Comparison of ENCODE assay signal across 1 cellular context in the genomic region with DNA sequence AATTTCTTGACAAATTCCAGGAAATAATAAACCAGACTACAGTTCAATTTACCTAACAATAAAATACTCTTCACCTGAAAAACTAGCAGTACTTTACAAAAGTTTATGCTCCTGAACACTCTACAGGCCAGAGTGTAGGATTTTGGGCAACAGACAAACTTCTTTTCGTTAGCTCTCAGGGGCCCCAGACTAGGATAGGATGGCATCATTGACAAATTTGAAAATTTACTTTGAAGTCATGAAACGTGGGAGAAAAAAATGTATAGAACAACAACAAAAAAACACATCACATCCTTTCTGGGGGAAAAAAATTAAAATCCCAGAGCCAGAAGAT.
TF ChIP-seq lines count a peak whose summit lies in the region.

No MANE protein-coding gene starts in this region.

TF ChIP-seq in HCT116, 20 proteins besides CTCF, POLR2A, EP300 and RAD21 (continued from another document):
- TF ChIP-seq TCF7L2 (IDR thresholded peaks at IDR 0.05; ENCODE audit: borderline replicate concordance, extremely low read depth, insufficient read depth, insufficient read length) (no peak), ZFX (IDR thresholded peaks at IDR 0.05) (no peak), EZH2 (IDR thresholded peaks at IDR 0.05) (no peak)
- TF ChIP-seq, protein P1, sequence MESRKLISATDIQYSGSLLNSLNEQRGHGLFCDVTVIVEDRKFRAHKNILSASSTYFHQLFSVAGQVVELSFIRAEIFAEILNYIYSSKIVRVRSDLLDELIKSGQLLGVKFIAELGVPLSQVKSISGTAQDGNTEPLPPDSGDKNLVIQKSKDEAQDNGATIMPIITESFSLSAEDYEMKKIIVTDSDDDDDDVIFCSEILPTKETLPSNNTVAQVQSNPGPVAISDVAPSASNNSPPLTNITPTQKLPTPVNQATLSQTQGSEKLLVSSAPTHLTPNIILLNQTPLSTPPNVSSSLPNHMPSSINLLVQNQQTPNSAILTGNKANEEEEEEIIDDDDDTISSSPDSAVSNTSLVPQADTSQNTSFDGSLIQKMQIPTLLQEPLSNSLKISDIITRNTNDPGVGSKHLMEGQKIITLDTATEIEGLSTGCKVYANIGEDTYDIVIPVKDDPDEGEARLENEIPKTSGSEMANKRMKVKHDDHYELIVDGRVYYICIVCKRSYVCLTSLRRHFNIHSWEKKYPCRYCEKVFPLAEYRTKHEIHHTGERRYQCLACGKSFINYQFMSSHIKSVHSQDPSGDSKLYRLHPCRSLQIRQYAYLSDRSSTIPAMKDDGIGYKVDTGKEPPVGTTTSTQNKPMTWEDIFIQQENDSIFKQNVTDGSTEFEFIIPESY (IDR thresholded peaks at IDR 0.05; ENCODE audit: extremely low read depth, insufficient replicate concordance, low read length), result no peak
TF ChIP-seq in HCT116: peak in this region for 0.
